1 cellular context compared by ENCODE assay signal in genomic region chr7:127107601-127108007, GRCh38.
TF ChIP-seq lines count a peak whose summit lies in the region.

No MANE protein-coding gene starts in this region.

TF ChIP-seq in K562, 482 proteins besides CTCF, POLR2A, EP300 and RAD21 (continued from another document and continues in another):
- TF ChIP-seq HMGXB4 (CRISPR knock-in tag; IDR thresholded peaks at IDR 0.05): 0 out of 2 replicates have a peak, but pooled peaks have one; percentile 41
- no peak for TF ChIP-seq TFAP4 (CRISPR knock-in tag; IDR thresholded peaks at IDR 0.05; ENCODE audit: borderline replicate concordance)
- TF ChIP-seq ZNF212 (CRISPR knock-in tag; IDR thresholded peaks at IDR 0.05): peak; percentile 67; the same call in 1 of the 2 replicates
- TF ChIP-seq RBM22 (IDR thresholded peaks at IDR 0.05; ENCODE audit: low read depth, low read length, poor library complexity, severe bottlenecking): no peak
- no peak for TF ChIP-seq TAF15 (IDR thresholded peaks at IDR 0.05; ENCODE audit: low read depth, low read length)
- TF ChIP-seq RB1 (IDR thresholded peaks at IDR 0.05; ENCODE audit: low read depth): no peak
- no peak for TF ChIP-seq THRAP3 (IDR thresholded peaks at IDR 0.05; ENCODE audit: borderline replicate concordance)
- no peak for TF ChIP-seq DIDO1 (tag; IDR thresholded peaks at IDR 0.05; ENCODE audit: low read depth)
- no peak for TF ChIP-seq MYBL2 (IDR thresholded peaks at IDR 0.05; ENCODE audit: low read depth)
- TF ChIP-seq MYBL2 (CRISPR knock-in tag; IDR thresholded peaks at IDR 0.05; ENCODE audit: borderline replicate concordance): no peak
- TF ChIP-seq SNRNP70 (optimal IDR thresholded peaks at IDR 0.05; ENCODE audit: low read depth, low read length): no peak
- no peak for TF ChIP-seq MEF2A (IDR thresholded peaks at IDR 0.05; ENCODE audit: control insufficient read depth, low read depth, low read length)
- peak; percentile 76; the same call in 1 of the 2 replicates for TF ChIP-seq BCL6 (CRISPR knock-in tag; IDR thresholded peaks at IDR 0.05)
- no peak for TF ChIP-seq E2F3 (CRISPR knock-in tag; IDR thresholded peaks at IDR 0.05)
- TF ChIP-seq ZNF764 (CRISPR knock-in tag; IDR thresholded peaks at IDR 0.05; ENCODE audit: low read depth): no peak
- no peak for TF ChIP-seq ZNF253 (CRISPR knock-in tag; conservative IDR thresholded peaks at IDR 0.05)
- TF ChIP-seq USF1 (CRISPR knock-in tag; IDR thresholded peaks at IDR 0.05): no peak
- TF ChIP-seq SNAPC5 (CRISPR knock-in tag; IDR thresholded peaks at IDR 0.05): no peak
- TF ChIP-seq TCF15 (CRISPR knock-in tag; IDR thresholded peaks at IDR 0.05): no peak
- TF ChIP-seq XRCC5 (IDR thresholded peaks at IDR 0.05; ENCODE audit: low read depth, low read length): no peak
- no peak for TF ChIP-seq ZNF780A (CRISPR knock-in tag; IDR thresholded peaks at IDR 0.05)
- no peak for TF ChIP-seq MAX (CRISPR knock-in tag; IDR thresholded peaks at IDR 0.05)
- no peak for TF ChIP-seq ZNF609 (CRISPR knock-in tag; IDR thresholded peaks at IDR 0.05; ENCODE audit: borderline replicate concordance)
- TF ChIP-seq NBN (IDR thresholded peaks at IDR 0.05; ENCODE audit: low read depth): no peak
- TF ChIP-seq ZNF444 (CRISPR knock-in tag; IDR thresholded peaks at IDR 0.05): no peak
- no peak for TF ChIP-seq DNMT1 (IDR thresholded peaks at IDR 0.05)
- TF ChIP-seq ZNF507 (tag; conservative IDR thresholded peaks at IDR 0.05): no peak
- TF ChIP-seq PML (IDR thresholded peaks at IDR 0.05; ENCODE audit: low read length): no peak
- no peak for TF ChIP-seq CHD1 (IDR thresholded peaks at IDR 0.05; ENCODE audit: low read length)
- TF ChIP-seq ADNP (tag; IDR thresholded peaks at IDR 0.05): no peak
- TF ChIP-seq SOX6 (IDR thresholded peaks at IDR 0.05): no peak
- no peak for TF ChIP-seq GATAD2B (IDR thresholded peaks at IDR 0.05; ENCODE audit: borderline replicate concordance)
- TF ChIP-seq ARID2 (IDR thresholded peaks at IDR 0.05): no peak
- no peak for TF ChIP-seq E2F6 (IDR thresholded peaks at IDR 0.05; ENCODE audit: borderline replicate concordance in 1 of 2, extremely low read depth in 1 of 2, insufficient read depth in 1 of 2, insufficient read length in 1 of 2, low read depth in 1 of 2, low read length in 1 of 2, poor library complexity in 1 of 2, severe bottlenecking in 1 of 2)
- no peak for TF ChIP-seq ZNF518B (CRISPR knock-in tag; IDR thresholded peaks at IDR 0.05)
- no peak for TF ChIP-seq HINFP (tag; conservative IDR thresholded peaks at IDR 0.05; ENCODE audit: low read depth)
- TF ChIP-seq KDM1A (IDR thresholded peaks at IDR 0.05): 0 out of 4 replicates have a peak, but pooled peaks of 1 of the 2 experiments have one; percentile 13
- no peak for TF ChIP-seq MXD1 (CRISPR knock-in tag; IDR thresholded peaks at IDR 0.05; ENCODE audit: borderline replicate concordance, poor library complexity, severe bottlenecking)
- TF ChIP-seq ZKSCAN1 (IDR thresholded peaks at IDR 0.05; ENCODE audit: low read depth, low read length): no peak
- TF ChIP-seq LCOR (CRISPR knock-in tag; IDR thresholded peaks at IDR 0.05): peak; percentile 78
- no peak for TF ChIP-seq ZSCAN32 (CRISPR knock-in tag; IDR thresholded peaks at IDR 0.05)
- TF ChIP-seq SMAD4 (CRISPR knock-in tag; conservative IDR thresholded peaks at IDR 0.05): peak; percentile 56; the same call in 1 of the 2 replicates
- no peak for TF ChIP-seq ZFP30 (CRISPR knock-in tag; IDR thresholded peaks at IDR 0.05; ENCODE audit: borderline replicate concordance)
- TF ChIP-seq MNT (conservative IDR thresholded peaks at IDR 0.05): peak; percentile 58 to 77
- no peak for TF ChIP-seq ZEB2 (IDR thresholded peaks at IDR 0.05)
- peak; percentile 51; the same call in 1 of the 2 replicates for TF ChIP-seq ZSCAN29 (IDR thresholded peaks at IDR 0.05)
- TF ChIP-seq EP400 (IDR thresholded peaks at IDR 0.05): no peak
- TF ChIP-seq FOXM1 (IDR thresholded peaks at IDR 0.05; ENCODE audit: low read depth): no peak
- no peak for TF ChIP-seq FOXM1 (CRISPR knock-in tag; IDR thresholded peaks at IDR 0.05; ENCODE audit: low read depth)
- no peak for TF ChIP-seq KAT8 (IDR thresholded peaks at IDR 0.05; ENCODE audit: low read depth)
- no peak for TF ChIP-seq KLF1 (tag; IDR thresholded peaks at IDR 0.05)
- TF ChIP-seq ZNF511 (CRISPR knock-in tag; IDR thresholded peaks at IDR 0.05): peak; percentile 85; the same call in 1 of the 2 replicates
- no peak for TF ChIP-seq SMARCE1 (IDR thresholded peaks at IDR 0.05)
- peak; percentile 68 for TF ChIP-seq ZNF175 (CRISPR knock-in tag; IDR thresholded peaks at IDR 0.05; ENCODE audit: low read depth)
